13 cellular contexts compared by ENCODE assay signal in genomic region chr4:6920174-6920573, GRCh38. TPM values are rescaled to one million over a fixed set of nuclear protein-coding genes. Genes with fewer than 3 reads are reported as not detected.
DNase-seq lines count a peak whose midpoint lies in the region; ATAC-seq, FAIRE-seq and TF ChIP-seq lines count a peak whose summit lies in the region.
"Had no signal": no experiment of that assay in that cellular context is flagged by ENCODE, and none has a peak within 500 bp of the region (broad histone marks: within the 10 kb centered on the region; RNA-seq: fewer than 3 reads in every experiment).

No MANE protein-coding gene starts in this region.

- H3K4me1 Mint-ChIP-seq in activated CD4-positive, alpha-beta T cell treated with anti-CD3 and anti-CD28 coated beads, Interleukin-2, amount 10 ng/mL, durations not matched to agents 7 days and 5 days = peaks cover 75% of the 10 kb centered on the region
- H3K4me1 Mint-ChIP-seq in dendritic cell treated with granulocyte-macrophage colony-stimulating factor and Interleukin-4, amounts not matched to agents 40 ng/mL and 50 ng/mL, for 4 days (ENCODE audit: low read depth) = peaks cover 87% of the 10 kb centered on the region
- peaks cover 47% of the 10 kb centered on the region for H3K4me1 Mint-ChIP-seq in nephron
- peaks cover 44 to 77% of the 10 kb centered on the region in 2 donors for H3K4me1 Mint-ChIP-seq in stimulated activated naive B cell treated with anti-CD40 and anti-IgM and Interleukin-4, amounts not matched to agents 10 μg/mL and 1 μg/mL and 100 μg/mL, for 72 hours

- peak overlapping the region; percentile 33 for H3K27ac Mint-ChIP-seq in activated CD4-positive, alpha-beta T cell treated with anti-CD3 and anti-CD28 coated beads, Interleukin-2, amount 10 ng/mL, durations not matched to agents 7 days and 5 days
- peak overlapping the region; percentile 84 for H3K27ac Mint-ChIP-seq in dendritic cell treated with granulocyte-macrophage colony-stimulating factor and Interleukin-4, amounts not matched to agents 40 ng/mL and 50 ng/mL, for 4 days
- H3K27ac Mint-ChIP-seq in nephron = peak overlapping the region in 2 of 3 experiments; percentile 6 to 32
- no peak overlapping the region for H3K27ac Mint-ChIP-seq in stimulated activated naive B cell treated with anti-CD40 and anti-IgM and Interleukin-4, amounts not matched to agents 10 μg/mL and 1 μg/mL and 100 μg/mL, for 72 hours

- H3K27me3 Mint-ChIP-seq in activated CD4-positive, alpha-beta T cell treated with anti-CD3 and anti-CD28 coated beads, Interleukin-2, amount 10 ng/mL, durations not matched to agents 7 days and 5 days = no peaks in the 10 kb centered on the region
- H3K27me3 Mint-ChIP-seq in dendritic cell treated with granulocyte-macrophage colony-stimulating factor and Interleukin-4, amounts not matched to agents 40 ng/mL and 50 ng/mL, for 4 days = no peaks in the 10 kb centered on the region
- no peaks in the 10 kb centered on the region for H3K27me3 Mint-ChIP-seq in nephron (ENCODE audit: low read depth)
- H3K27me3 Mint-ChIP-seq in stimulated activated naive B cell treated with anti-CD40 and anti-IgM and Interleukin-4, amounts not matched to agents 10 μg/mL and 1 μg/mL and 100 μg/mL, for 72 hours = no peaks in the 10 kb centered on the region
- H3K27me3 Mint-ChIP-seq: naive B cell; stimulated activated naive CD8-positive, alpha-beta T cell treated with anti-CD3 and anti-CD28 coated beads, Interleukin-15, amount 100 ng/mL, for 72 hours had no signal

- in situ Hi-C loops in GM13976 (cut with MboI; ENCODE audit: low sequenced_read_pairs, unreplicated experiment) = no loop called here

- CTCF ChIA-PET in activated CD4-positive, alpha-beta T cell treated with anti-CD3 and anti-CD28 coated beads, Interleukin-2, amount 10 ng/mL, durations not matched to agents 7 days and 5 days (lab: Charles Lee) = interaction anchor here (0.7 to 2.0 kb wide), 3 partner anchors 8 to 151 kb away, joined by 3 to 5 read pairs (median 3); no protein-coding TSS in a partner anchor

- no peak overlapping the region for H3K4me3 Mint-ChIP-seq in activated CD4-positive, alpha-beta T cell treated with anti-CD3 and anti-CD28 coated beads, Interleukin-2, amount 10 ng/mL, durations not matched to agents 7 days and 5 days
- H3K4me3 Mint-ChIP-seq in dendritic cell treated with granulocyte-macrophage colony-stimulating factor and Interleukin-4, amounts not matched to agents 40 ng/mL and 50 ng/mL, for 4 days = no peak overlapping the region
- H3K4me3 Mint-ChIP-seq in nephron = no peak overlapping the region
- H3K4me3 Mint-ChIP-seq in stimulated activated naive B cell treated with anti-CD40 and anti-IgM and Interleukin-4, amounts not matched to agents 10 μg/mL and 1 μg/mL and 100 μg/mL, for 72 hours = no peak overlapping the region
- H3K4me3 Mint-ChIP-seq: stimulated activated naive CD8-positive, alpha-beta T cell treated with anti-CD3 and anti-CD28 coated beads, Interleukin-15, amount 100 ng/mL, for 72 hours had no signal

- FAIRE-seq in HTR-8/SVneo (lab: Jason Lieb, UNC) = no peak
- FAIRE-seq: endothelial cell of umbilical vein had no signal

- peaks cover 23% of the 10 kb centered on the region for H3K36me3 Mint-ChIP-seq in activated CD4-positive, alpha-beta T cell treated with anti-CD3 and anti-CD28 coated beads, Interleukin-2, amount 10 ng/mL, durations not matched to agents 7 days and 5 days (ENCODE audit: low read depth)
- H3K36me3 Mint-ChIP-seq in dendritic cell treated with granulocyte-macrophage colony-stimulating factor and Interleukin-4, amounts not matched to agents 40 ng/mL and 50 ng/mL, for 4 days (ENCODE audit: low read depth) = peaks cover 80% of the 10 kb centered on the region
- peaks cover 19% of the 10 kb centered on the region for H3K36me3 Mint-ChIP-seq in nephron (ENCODE audit: low read depth)
- H3K36me3 Mint-ChIP-seq in stimulated activated naive B cell treated with anti-CD40 and anti-IgM and Interleukin-4, amounts not matched to agents 10 μg/mL and 1 μg/mL and 100 μg/mL, for 72 hours = peaks cover 27 to 43% of the 10 kb centered on the region in 2 donors

- H3K9me3 Mint-ChIP-seq in activated CD4-positive, alpha-beta T cell treated with anti-CD3 and anti-CD28 coated beads, Interleukin-2, amount 10 ng/mL, durations not matched to agents 7 days and 5 days = no peaks in the 10 kb centered on the region
- no peaks in the 10 kb centered on the region for H3K9me3 Mint-ChIP-seq in dendritic cell treated with granulocyte-macrophage colony-stimulating factor and Interleukin-4, amounts not matched to agents 40 ng/mL and 50 ng/mL, for 4 days
- no peaks in the 10 kb centered on the region for H3K9me3 Mint-ChIP-seq in nephron
- H3K9me3 Mint-ChIP-seq in stimulated activated naive B cell treated with anti-CD40 and anti-IgM and Interleukin-4, amounts not matched to agents 10 μg/mL and 1 μg/mL and 100 μg/mL, for 72 hours = no peaks in the 10 kb centered on the region
- H3K9me3 Mint-ChIP-seq: naive B cell; stimulated activated naive CD8-positive, alpha-beta T cell treated with anti-CD3 and anti-CD28 coated beads, Interleukin-15, amount 100 ng/mL, for 72 hours had no signal

- intact Hi-C loops in dendritic cell treated with granulocyte-macrophage colony-stimulating factor and Interleukin-4, amounts not matched to agents 40 ng/mL and 50 ng/mL, for 4 days (cut with micrococcal nuclease) = no loop called here

- TF ChIP-seq CTCF in nephron (IDR thresholded peaks at IDR 0.05; ENCODE audit: unreplicated experiment in 3 of 3) (no peak), GM13976 (IDR thresholded peaks at IDR 0.05; ENCODE audit: borderline replicate concordance, control extremely low read depth, extremely low read depth, insufficient read depth, missing control alignments) (no peak)

- POLR2A ChIA-PET in activated CD4-positive, alpha-beta T cell treated with anti-CD3 and anti-CD28 coated beads, Interleukin-2, amount 10 ng/mL, durations not matched to agents 7 days and 5 days (lab: Charles Lee) = no interaction called here

- no peak for ATAC-seq in stimulated activated naive B cell treated with anti-CD40 and anti-IgM and Interleukin-4, amounts not matched to agents 10 μg/mL and 1 μg/mL and 100 μg/mL, for 72 hours (replicated peaks)
- ATAC-seq: foreskin keratinocyte; stimulated activated naive CD8-positive, alpha-beta T cell treated with anti-CD3 and anti-CD28 coated beads, Interleukin-15, amount 100 ng/mL, for 72 hours had no signal

- no peak for DNase-seq in activated CD4-positive, alpha-beta T cell treated with anti-CD3 and anti-CD28 coated beads, Interleukin-2, amount 10 ng/mL, durations not matched to agents 7 days and 5 days
- no peak for DNase-seq in activated CD4-positive, alpha-beta T cell treated with anti-CD3 and anti-CD28 coated beads for 48 hours
- peak; percentile 51 for DNase-seq in DMS79 treated with DMSO at 0.1 percent for 48 hours (lab: John Stamatoyannopoulos, UW)
- no peak for DNase-seq in HTR-8/SVneo (ENCODE audit: insufficient read length, low spot score)
- no peak for DNase-seq in GM13976 (ENCODE audit: low spot score)
- DNase-seq in stimulated activated naive B cell treated with anti-CD40 and anti-IgM and Interleukin-4, amounts not matched to agents 10 μg/mL and 1 μg/mL and 100 μg/mL, for 72 hours = no peak
- DNase-seq: foreskin keratinocyte; naive B cell; stimulated activated CD4-positive, alpha-beta T cell treated with anti-CD3 and anti-CD28 coated beads, Interleukin-12 subunit alpha, Interleukin-12 subunit beta, amount 100 ng/mL, for 4 hours; stimulated activated naive CD8-positive, alpha-beta T cell treated with anti-CD3 and anti-CD28 coated beads, Interleukin-15, amount 100 ng/mL, for 72 hours had no signal

RNA-seq across cellular contexts. Expression of gene TBC1D14, which starts 10.5 kb away (rescaled TPM):
- total RNA-seq in activated CD4-positive, alpha-beta T cell treated with anti-CD3 and anti-CD28 coated beads, Interleukin-2, amount 10 ng/mL, durations not matched to agents 7 days and 5 days = 10 to 100 TPM; 50.1 to 50.2 TPM
